Comparison of ENCODE assay signal across 9 cellular contexts in the genomic region with DNA sequence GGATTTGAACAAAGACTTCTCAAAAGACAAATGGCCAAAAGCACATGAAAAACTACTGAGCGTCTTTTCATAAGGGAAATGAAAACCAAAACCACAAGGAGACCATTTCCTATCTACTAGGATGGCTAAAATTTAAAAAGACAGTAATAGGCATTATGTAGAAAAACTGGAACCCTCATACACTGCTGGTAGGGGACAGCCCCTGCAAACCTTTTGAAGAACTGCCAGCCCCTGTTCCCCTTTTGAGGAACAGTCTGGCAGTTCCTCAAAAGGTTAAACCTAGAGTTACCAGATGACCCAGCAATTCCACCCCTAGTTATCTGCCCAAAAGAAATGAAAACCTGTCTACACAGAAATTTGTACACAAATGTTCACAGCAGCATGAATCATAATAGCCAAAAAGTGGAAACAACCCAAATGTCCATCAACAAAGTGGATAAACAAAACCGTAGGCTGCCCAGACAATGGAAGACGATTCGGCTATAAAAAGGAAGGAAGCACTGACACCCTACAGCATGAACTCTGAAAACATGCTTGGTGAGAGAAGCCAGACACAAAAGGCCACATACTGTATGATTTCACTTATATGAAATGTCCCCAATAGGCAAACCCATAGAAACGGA. TPM values are rescaled to one million over a fixed set of nuclear protein-coding genes. Genes with fewer than 3 reads are reported as not detected.
A peak's percentile ranks its signal among the peaks of the same experiment; 100 is the strongest.
DNase-seq lines count a peak whose midpoint lies in the region; ATAC-seq and TF ChIP-seq lines count a peak whose summit lies in the region.
"Had no signal": no experiment of that assay in that cellular context is flagged by ENCODE, and none has a peak within 500 bp of the region (broad histone marks: within the 10 kb centered on the region; RNA-seq: fewer than 3 reads in every experiment).

No MANE protein-coding gene starts in this region.

- H3K27me3 ChIP-seq in brain microvascular endothelial cell (replicated peaks): no peaks in the 10 kb centered on the region

- ATAC-seq in HG03135 (IDR thresholded peaks at IDR 0.05; ENCODE audit: unreplicated experiment): peak; percentile 55
- peak; percentile 83 to 84 for ATAC-seq in naive B cell (ENCODE audit: low read depth in 2 of 2)
- ATAC-seq in HG02970 (IDR thresholded peaks at IDR 0.05; ENCODE audit: low FRiP score, unreplicated experiment): no peak

- peaks cover 30% of the 10 kb centered on the region for H3K36me3 Mint-ChIP-seq in activated CD4-positive, alpha-beta memory T cell treated with anti-CD3 and anti-CD28 coated beads, Interleukin-2, amount 10 ng/mL, durations not matched to agents 7 days and 5 days (ENCODE audit: low read depth)
- H3K36me3 Mint-ChIP-seq in naive B cell: peaks cover 0 to 5% of the 10 kb centered on the region in 2 donors

- no peak overlapping the region for H3K27ac ChIP-seq in brain microvascular endothelial cell

- H3K27me3 Mint-ChIP-seq in activated CD4-positive, alpha-beta memory T cell treated with anti-CD3 and anti-CD28 coated beads, Interleukin-2, amount 10 ng/mL, durations not matched to agents 7 days and 5 days: no peaks in the 10 kb centered on the region
- no peaks in the 10 kb centered on the region for H3K27me3 Mint-ChIP-seq in naive B cell

- peaks cover 34% of the 10 kb centered on the region for H3K36me3 ChIP-seq in brain microvascular endothelial cell (replicated peaks)

- H3K4me3 Mint-ChIP-seq in activated CD4-positive, alpha-beta memory T cell treated with anti-CD3 and anti-CD28 coated beads, Interleukin-2, amount 10 ng/mL, durations not matched to agents 7 days and 5 days: peak overlapping the region; percentile 56
- H3K4me3 Mint-ChIP-seq in naive B cell: peak overlapping the region; percentile 24 to 82 (median 53)

- H3K4me1 Mint-ChIP-seq in activated CD4-positive, alpha-beta memory T cell treated with anti-CD3 and anti-CD28 coated beads, Interleukin-2, amount 10 ng/mL, durations not matched to agents 7 days and 5 days: peaks cover 58% of the 10 kb centered on the region
- peaks cover 26 to 34% (median 29%) of the 10 kb centered on the region in 3 donors for H3K4me1 Mint-ChIP-seq in naive B cell

- DNase-seq in GM12865 (ENCODE audit: low read depth): peak; percentile 72
- no peak for DNase-seq in activated CD4-positive, alpha-beta memory T cell treated with anti-CD3 and anti-CD28 coated beads, Interleukin-2, amount 10 ng/mL, durations not matched to agents 7 days and 5 days
- peak; percentile 61 for DNase-seq in naive B cell
- no peak for DNase-seq in brain microvascular endothelial cell
- no peak for DNase-seq in D341Med (ENCODE audit: low spot score)
- DNase-seq in T1000 (lab: John Stamatoyannopoulos, UW): no peak
- DNase-seq: NCI-H69 had no signal

- peak overlapping the region; percentile 83 for H3K27ac Mint-ChIP-seq in activated CD4-positive, alpha-beta memory T cell treated with anti-CD3 and anti-CD28 coated beads, Interleukin-2, amount 10 ng/mL, durations not matched to agents 7 days and 5 days
- H3K27ac Mint-ChIP-seq in naive B cell: peak overlapping the region; percentile 67 to 92 (median 86)

- no peaks in the 10 kb centered on the region for H3K9me3 Mint-ChIP-seq in activated CD4-positive, alpha-beta memory T cell treated with anti-CD3 and anti-CD28 coated beads, Interleukin-2, amount 10 ng/mL, durations not matched to agents 7 days and 5 days
- no peaks in the 10 kb centered on the region for H3K9me3 Mint-ChIP-seq in naive B cell

- POLR2A ChIA-PET in activated CD4-positive, alpha-beta memory T cell treated with anti-CD3 and anti-CD28 coated beads, Interleukin-2, amount 10 ng/mL, durations not matched to agents 7 days and 5 days (lab: Charles Lee): interaction anchor here (1.0 to 4.4 kb wide), 8 partner anchors 8 to 101 kb away, joined by 3 to 25 read pairs (median 8); a partner anchor contains a TSS

- in situ Hi-C loops in brain microvascular endothelial cell (cut with HindIII; ENCODE audit: low pct_ligation_motif_present, low sequenced_read_pairs): no loop called here

- CTCF ChIA-PET in activated CD4-positive, alpha-beta memory T cell treated with anti-CD3 and anti-CD28 coated beads, Interleukin-2, amount 10 ng/mL, durations not matched to agents 7 days and 5 days (lab: Charles Lee): interaction anchor here (0.9 to 4.2 kb wide), 6 partner anchors 10 to 101 kb away, joined by 3 to 50 read pairs (median 4); a partner anchor contains a TSS

- TF ChIP-seq CTCF in GM12865 (IDR thresholded peaks at IDR 0.05; ENCODE audit: insufficient read depth, low read depth, low read length, missing control alignments) (no peak), brain microvascular endothelial cell (IDR thresholded peaks at IDR 0.05; ENCODE audit: low read depth, low read length, missing control alignments) (no peak)

- H3K4me3 ChIP-seq in GM12865 (ENCODE audit: low read depth, low read length) (peak overlapping the region; percentile 16; the same call in 1 of the 2 replicates), brain microvascular endothelial cell (ENCODE audit: low read depth, low read length) (no peak overlapping the region)

RNA-seq across cellular contexts. Expression of a gene that starts 22.9 kb away (rescaled TPM):
- total RNA-seq in activated CD4-positive, alpha-beta memory T cell treated with anti-CD3 and anti-CD28 coated beads, Interleukin-2, amount 10 ng/mL, durations not matched to agents 7 days and 5 days: 10 to 100 TPM; 28.7 to 30.7 TPM
- 10 to 100 TPM; 10.9 to 26.5 (median 17.3) TPM for polyA plus RNA-seq in naive B cell (ENCODE audit: low read depth in 6 of 6)

RNA-seq across cellular contexts. Expression of a gene that starts 39.5 kb away (rescaled TPM):
- 10 to 100 TPM; 77.4 to 83.4 TPM for total RNA-seq in activated CD4-positive, alpha-beta memory T cell treated with anti-CD3 and anti-CD28 coated beads, Interleukin-2, amount 10 ng/mL, durations not matched to agents 7 days and 5 days
- 10 to 100 TPM; 36.9 to 49.8 (median 41.9) TPM for polyA plus RNA-seq in naive B cell (ENCODE audit: low read depth in 6 of 6)

RNA-seq across cellular contexts. Expression of a gene that starts 40.4 kb away (rescaled TPM):
- under 1 TPM in 1 of 2 experiments, not detected in 1; 0.05 TPM for total RNA-seq in activated CD4-positive, alpha-beta memory T cell treated with anti-CD3 and anti-CD28 coated beads, Interleukin-2, amount 10 ng/mL, durations not matched to agents 7 days and 5 days
- polyA plus RNA-seq in naive B cell (ENCODE audit: low read depth in 6 of 6): under 1 TPM in 2 of 6 donors, not detected in 4; 0.09 to 0.11 TPM

RNA-seq across cellular contexts. Expression of a gene that starts 41.3 kb away (rescaled TPM):
- 10 to 100 TPM; 49.5 to 56.2 TPM for total RNA-seq in activated CD4-positive, alpha-beta memory T cell treated with anti-CD3 and anti-CD28 coated beads, Interleukin-2, amount 10 ng/mL, durations not matched to agents 7 days and 5 days
- polyA plus RNA-seq in naive B cell (ENCODE audit: low read depth in 6 of 6): 10 to 100 TPM; 18.1 to 50.9 (median 31.6) TPM

Comparison
In these comparisons a context has a peak if more than half of its experiments do, and no peak if none do; other contexts are left out.
1. DNase-seq: peak in GM12865 (single experiment) and naive B cell (single experiment); none in activated CD4-positive, alpha-beta memory T cell treated with anti-CD3 and anti-CD28 coated beads, Interleukin-2, amount 10 ng/mL, durations not matched to agents 7 days and 5 days (single experiment), brain microvascular endothelial cell (single experiment), D341Med (single experiment) and T1000 (single experiment).